In the genomic region with DNA sequence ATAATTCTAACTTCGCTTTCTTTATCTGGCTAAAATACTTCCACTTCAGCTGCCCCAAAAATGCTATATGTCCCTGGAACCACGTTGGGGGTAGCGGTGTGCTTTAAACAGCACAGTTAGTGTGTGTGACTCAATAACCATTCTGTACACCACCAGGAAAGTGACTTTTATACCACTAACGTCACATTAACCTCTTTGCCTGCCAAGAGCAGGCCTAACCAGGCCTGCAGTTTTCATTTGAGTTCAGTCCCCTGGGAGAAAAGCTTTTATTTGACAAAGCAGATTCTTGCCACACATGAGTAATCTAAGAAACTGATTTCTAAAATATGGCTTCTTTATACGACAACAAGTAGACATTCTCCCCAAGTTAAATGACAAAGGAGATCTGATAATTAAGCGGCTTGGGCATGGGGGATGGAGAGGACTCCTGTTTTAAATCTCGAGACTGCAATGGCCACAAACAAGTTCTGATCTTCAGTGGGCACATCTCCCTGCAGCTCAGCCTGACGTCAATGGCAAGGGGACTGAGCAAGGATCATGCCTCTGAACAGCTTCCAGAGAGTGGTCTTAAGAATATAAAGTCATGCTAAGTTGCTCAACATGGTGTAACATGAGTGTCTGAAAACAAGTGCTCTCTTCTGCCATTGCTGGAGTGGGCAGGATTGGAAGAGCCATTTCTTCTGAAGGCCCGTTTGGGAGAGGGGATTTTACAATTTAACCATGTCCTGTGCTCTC, we compare ENCODE assay signal across 15 cellular contexts.
DNase-seq lines count a peak whose midpoint lies in the region; ATAC-seq and TF ChIP-seq lines count a peak whose summit lies in the region.
"Had no signal": no experiment of that assay in that cellular context is flagged by ENCODE, and none has a peak within 500 bp of the region (broad histone marks: within the 10 kb centered on the region; RNA-seq: fewer than 3 reads in every experiment).

No MANE protein-coding gene starts in this region.

- no peaks in the 10 kb centered on the region for H3K79me2 ChIP-seq in mesendoderm (ENCODE audit: control insufficient read depth, insufficient read depth, low read length)

- H3K36me3 Mint-ChIP-seq in CD8-positive, alpha-beta memory T cell = no peaks in the 10 kb centered on the region

- H3K27me3 ChIP-seq in aorta (ENCODE audit: control insufficient read depth in 1 of 2, insufficient read depth in 2 of 2, low read length in 1 of 2) (no peaks in the 10 kb centered on the region), mesendoderm (ENCODE audit: insufficient read depth, low read length, poor library complexity) (no peaks in the 10 kb centered on the region)
- H3K27me3 ChIP-seq in CD8-positive, alpha-beta memory T cell (ENCODE audit: insufficient read depth, low read length, poor library complexity, severe bottlenecking) = no peaks in the 10 kb centered on the region

- no peak overlapping the region for H2BK120ac ChIP-seq in mesendoderm (ENCODE audit: low read depth, low read length)

- no peaks in the 10 kb centered on the region for H3K79me1 ChIP-seq in mesendoderm (ENCODE audit: low read length)

- WGBS in aorta, 2 donors = 21 to 30% methylated on average over 9 of the region's 9 CpGs
- WGBS in mesendoderm (ENCODE audit: extremely low coverage, insufficient coverage, low lambda C conversion rate) = no CpG with 5 or more reads among the region's 9 CpGs

- no peak overlapping the region for H2BK5ac ChIP-seq in mesendoderm (ENCODE audit: low read length)

- CTCF ChIA-PET in CD8-positive, alpha-beta memory T cell (lab: Charles Lee) = no interaction called here

- no peak overlapping the region for H3K4me2 ChIP-seq in mesendoderm (ENCODE audit: low read length)

- DNase-seq in Right ventricle myocardium inferior (ENCODE audit: missing footprints) (no peak), cardiac septum (ENCODE audit: low spot score) (no peak), epithelial cell of proximal tubule (ENCODE audit: low read depth) (peak; percentile 46), midbrain (lab: John Stamatoyannopoulos, UW) (peak; percentile 31), aorta (peak in 1 of 2 donors; percentile 50), NCI-H1694 (lab: John Stamatoyannopoulos, UW) (no peak), mesendoderm (no peak)
- no peak for DNase-seq in CD8-positive, alpha-beta memory T cell
- DNase-seq: activated CD8-positive, alpha-beta memory T cell treated with anti-CD3 and anti-CD28 coated beads, Interleukin-2, amount 50 U/mL, for 48 hours; amniotic stem cell; immature natural killer cell; NCI-H2029; stimulated activated CD4-positive, alpha-beta T cell treated with anti-CD3 and anti-CD28 coated beads, Interleukin-2, amount 100 ng/mL, for 48 hours; stimulated activated naive CD4-positive, alpha-beta T cell treated with Interleukin-2 at 50 U/mL for 16 hours had no signal

- no peak overlapping the region for H3K4me3 ChIP-seq in epithelial cell of proximal tubule (ENCODE audit: low read depth, low read length)
- H3K4me3 ChIP-seq in aorta (ENCODE audit: low read length in 2 of 2) = no peak overlapping the region
- no peak overlapping the region for H3K4me3 ChIP-seq in CD8-positive, alpha-beta memory T cell (ENCODE audit: low read length)
- H3K4me3 ChIP-seq in mesendoderm (ENCODE audit: low read length) = no peak overlapping the region

- H2BK15ac ChIP-seq in mesendoderm (replicated peaks; ENCODE audit: low read depth) = no peak overlapping the region

- no peaks in the 10 kb centered on the region for H3K36me3 ChIP-seq in aorta (ENCODE audit: control insufficient read depth in 1 of 2, insufficient read depth in 2 of 2, low read length in 1 of 2)
- no peaks in the 10 kb centered on the region for H3K36me3 ChIP-seq in CD8-positive, alpha-beta memory T cell (ENCODE audit: insufficient read depth, low read length)
- H3K36me3 ChIP-seq in mesendoderm (ENCODE audit: control insufficient read depth, insufficient read depth, low read length) = no peaks in the 10 kb centered on the region

- H3K4me1 Mint-ChIP-seq in CD8-positive, alpha-beta memory T cell = no peaks in the 10 kb centered on the region
- H3K4me1 Mint-ChIP-seq: immature natural killer cell had no signal

- TF ChIP-seq CTCF in epithelial cell of proximal tubule (conservative IDR thresholded peaks at IDR 0.05; ENCODE audit: low read depth, low read length) = no peak

- intact Hi-C loops in Right ventricle myocardium inferior (cut with DNase I) = no loop called here
- intact Hi-C loops in cardiac septum (cut with DNase I) = loop anchor here (10.0 kb wide), 1 partner anchor 133 kb away; no protein-coding TSS in a partner anchor
- intact Hi-C loops in aorta (cut with DNase I) = loop anchor here in 1 of 2 donors (10.0 kb wide), 1 partner anchor 113 kb away; no protein-coding TSS in a partner anchor

- peak overlapping the region in 1 of 2 donors; percentile 29 for H3K27ac ChIP-seq in aorta (ENCODE audit: low read depth in 1 of 2, low read length in 2 of 2)
- H3K27ac ChIP-seq in CD8-positive, alpha-beta memory T cell (ENCODE audit: low read depth, low read length) = no peak overlapping the region
- no peak overlapping the region for H3K27ac ChIP-seq in mesendoderm (ENCODE audit: low read depth, low read length)

- H3K4ac ChIP-seq in mesendoderm (ENCODE audit: low read depth, low read length) = no peak overlapping the region

- H4K8ac ChIP-seq in mesendoderm (ENCODE audit: low read depth, low read length) = no peak overlapping the region

- no peaks in the 10 kb centered on the region for H3K9me3 ChIP-seq in aorta (ENCODE audit: control insufficient read depth, low read length)
- H3K9me3 ChIP-seq in CD8-positive, alpha-beta memory T cell (ENCODE audit: low read length) = no peaks in the 10 kb centered on the region

- H3K27me3 Mint-ChIP-seq in CD8-positive, alpha-beta memory T cell = peaks cover 0 to 3% of the 10 kb centered on the region in 2 donors

- H3K9ac ChIP-seq in mesendoderm (ENCODE audit: low read length) = no peak overlapping the region

- ATAC-seq in Right ventricle myocardium inferior (peak; percentile 91), aorta (ENCODE audit: low FRiP score) (peak; percentile 89)

- no peak overlapping the region for H3K4me3 Mint-ChIP-seq in CD8-positive, alpha-beta memory T cell
- H3K4me3 Mint-ChIP-seq: IgD-negative memory B cell, immature natural killer cell had no signal

- H2AK5ac ChIP-seq in mesendoderm (ENCODE audit: low read length) = no peak overlapping the region

- no peak overlapping the region for H3K27ac Mint-ChIP-seq in CD8-positive, alpha-beta memory T cell
- H3K27ac Mint-ChIP-seq: immature natural killer cell had no signal

- POLR2A ChIA-PET in CD8-positive, alpha-beta memory T cell (lab: Charles Lee) = no interaction called here

- H4K5ac ChIP-seq in mesendoderm (ENCODE audit: low read length) = no peak overlapping the region

- no peaks in the 10 kb centered on the region for H3K9me3 Mint-ChIP-seq in CD8-positive, alpha-beta memory T cell
- H3K9me3 Mint-ChIP-seq: immature natural killer cell had no signal

- no peak overlapping the region for H3K23ac ChIP-seq in mesendoderm (ENCODE audit: low read length)

- H3K4me1 ChIP-seq in aorta (ENCODE audit: control insufficient read depth in 1 of 2, insufficient read depth in 2 of 2, low read length in 2 of 2) (peaks cover 0 to 1% of the 10 kb centered on the region in 2 donors), mesendoderm (ENCODE audit: control insufficient read depth, low read depth, low read length) (no peaks in the 10 kb centered on the region)
- H3K4me1 ChIP-seq in CD8-positive, alpha-beta memory T cell (ENCODE audit: insufficient read depth, low read length) = no peaks in the 10 kb centered on the region

- H3K18ac ChIP-seq in mesendoderm (ENCODE audit: low read length) = no peak overlapping the region

- H3K56ac ChIP-seq in mesendoderm (ENCODE audit: low read length) = no peak overlapping the region

Comparison
In these comparisons a context has a peak if more than half of its experiments do, and no peak if none do; other contexts are left out.
1. DNase-seq: peak in epithelial cell of proximal tubule (single experiment) and midbrain (single experiment); none in Right ventricle myocardium inferior (single experiment), cardiac septum (single experiment), NCI-H1694 (single experiment), CD8-positive, alpha-beta memory T cell (0 of 5) and mesendoderm (single experiment).